29 cellular contexts compared by ENCODE assay signal in the genomic region with DNA sequence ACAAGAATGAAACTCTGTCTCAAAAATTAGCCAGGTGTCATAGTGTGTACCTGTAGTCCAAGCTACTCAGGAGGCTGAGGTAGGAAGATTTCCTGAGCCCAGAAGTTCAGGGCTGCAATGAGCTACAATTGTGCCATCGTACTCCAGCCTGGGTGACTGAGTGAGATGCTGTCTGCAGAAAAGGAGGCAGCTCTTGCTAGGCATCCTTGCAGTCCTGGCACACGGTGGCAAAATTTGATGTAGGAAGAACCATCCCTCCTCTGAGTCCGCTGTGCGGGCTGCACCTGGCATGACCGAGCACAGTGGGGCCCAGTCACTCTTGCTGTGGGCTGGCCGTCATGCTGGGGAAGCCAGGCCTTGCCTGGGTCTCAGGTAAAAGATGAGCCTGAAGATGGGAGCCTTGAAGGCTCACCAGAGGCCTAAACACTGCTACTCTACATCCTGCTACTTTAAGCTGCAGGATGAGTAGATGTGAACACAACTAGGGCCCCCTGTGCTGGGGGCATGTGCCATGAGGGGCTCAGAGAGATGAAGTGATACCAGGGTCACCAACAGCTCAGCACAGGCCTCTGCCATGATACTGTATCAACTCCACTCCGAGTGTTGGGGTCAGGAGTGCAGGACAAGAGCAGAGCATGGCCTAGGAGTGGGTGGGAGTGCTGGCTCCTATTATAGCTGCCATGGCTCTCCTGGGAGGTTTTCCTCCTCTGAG. TPM values are rescaled to one million over a fixed set of nuclear protein-coding genes. Genes with fewer than 3 reads are reported as not detected.
"Had no signal": no experiment of that assay in that cellular context is flagged by ENCODE, and none has a peak within 500 bp of the region (broad histone marks: within the 10 kb centered on the region; RNA-seq: fewer than 3 reads in every experiment).

No MANE protein-coding gene starts in this region.

- H3K4me3 Mint-ChIP-seq: activated CD4-positive, alpha-beta memory T cell treated with anti-CD3 and anti-CD28 coated beads, Interleukin-2, amount 10 ng/mL, durations not matched to agents 7 days and 5 days; activated CD4-positive, alpha-beta T cell treated with anti-CD3 and anti-CD28 coated beads, Interleukin-2, amount 10 ng/mL, durations not matched to agents 7 days and 5 days; activated naive CD4-positive, alpha-beta T cell treated with anti-CD3 and anti-CD28 coated beads, Interleukin-2, amount 10 ng/mL, durations not matched to agents 7 days and 5 days; activated naive CD8-positive, alpha-beta T cell treated with anti-CD3 and anti-CD28 coated beads for 36 hours; activated naive CD8-positive, alpha-beta T cell treated with anti-CD3 and anti-CD28 coated beads, Interleukin-2, amount 50 U/mL, for 24 hours; activated T-cell treated with anti-CD3 and anti-CD28 coated beads, Interleukin-2, amount 50 U/mL, for 24 hours; activated T-cell treated with anti-CD3 and anti-CD28 coated beads, Interleukin-2, amount 50 U/mL, for 72 hours; WTC11 had no signal

- ATAC-seq: activated naive CD8-positive, alpha-beta T cell treated with anti-CD3 and anti-CD28 coated beads, Interleukin-2, amount 50 U/mL, for 24 hours; activated T-cell treated with anti-CD3 and anti-CD28 coated beads, Interleukin-2, amount 50 U/mL, for 72 hours; body of pancreas; WTC11 had no signal

- DNase-seq: activated CD4-positive, alpha-beta memory T cell treated with anti-CD3 and anti-CD28 coated beads, Interleukin-2, amount 10 ng/mL, durations not matched to agents 7 days and 5 days; activated CD4-positive, alpha-beta T cell treated with anti-CD3 and anti-CD28 coated beads for 1 hour; activated CD4-positive, alpha-beta T cell treated with anti-CD3 and anti-CD28 coated beads for 4 hours; activated CD4-positive, alpha-beta T cell treated with anti-CD3 and anti-CD28 coated beads, Interleukin-2, amount 10 ng/mL, durations not matched to agents 7 days and 5 days; activated CD4-positive, alpha-beta T cell treated with anti-CD3 and anti-CD28 coated beads, Interleukin-2, amount 50 U/mL, for 4 hours; activated CD8-positive, alpha-beta memory T cell treated with anti-CD3 and anti-CD28 coated beads, Interleukin-2, amount 50 U/mL, for 48 hours; activated gamma-delta T cell; activated naive CD4-positive, alpha-beta T cell; activated naive CD4-positive, alpha-beta T cell treated with anti-CD3 and anti-CD28 coated beads, Interleukin-2, amount 10 ng/mL, durations not matched to agents 7 days and 5 days; activated naive CD8-positive, alpha-beta T cell treated with anti-CD3 and anti-CD28 coated beads for 36 hours; activated naive CD8-positive, alpha-beta T cell treated with anti-CD3 and anti-CD28 coated beads, Interleukin-2, amount 50 U/mL, for 24 hours; activated T-cell treated with anti-CD3 and anti-CD28 coated beads for 4 hours; activated T-cell treated with anti-CD3 and anti-CD28 coated beads, Interleukin-2, amount 50 U/mL, for 24 hours; activated T-cell treated with anti-CD3 and anti-CD28 coated beads, Interleukin-2, amount 50 U/mL, for 72 hours; adrenal gland; amygdala; aorta; body of pancreas; caudate nucleus; colonic mucosa; effector CD8-positive, alpha-beta T cell; foreskin fibroblast; glutamatergic neuron; T-helper 2 cell had no signal

- H3K4me1 ChIP-seq: adrenal gland, body of pancreas, colonic mucosa had no signal

- H3K9me3 Mint-ChIP-seq: activated CD4-positive, alpha-beta memory T cell treated with anti-CD3 and anti-CD28 coated beads, Interleukin-2, amount 10 ng/mL, durations not matched to agents 7 days and 5 days; activated CD4-positive, alpha-beta T cell treated with anti-CD3 and anti-CD28 coated beads, Interleukin-2, amount 10 ng/mL, durations not matched to agents 7 days and 5 days; activated naive CD4-positive, alpha-beta T cell treated with anti-CD3 and anti-CD28 coated beads, Interleukin-2, amount 10 ng/mL, durations not matched to agents 7 days and 5 days; activated naive CD8-positive, alpha-beta T cell treated with anti-CD3 and anti-CD28 coated beads for 36 hours; activated naive CD8-positive, alpha-beta T cell treated with anti-CD3 and anti-CD28 coated beads, Interleukin-2, amount 50 U/mL, for 24 hours; activated T-cell treated with anti-CD3 and anti-CD28 coated beads, Interleukin-2, amount 50 U/mL, for 24 hours; activated T-cell treated with anti-CD3 and anti-CD28 coated beads, Interleukin-2, amount 50 U/mL, for 72 hours; WTC11 had no signal

- FAIRE-seq: endometrium, endothelial cell of umbilical vein, frontal cortex had no signal

- H3K27ac ChIP-seq: adrenal gland, body of pancreas, colonic mucosa, epithelial cell of prostate had no signal

- H3K27me3 ChIP-seq: adrenal gland, body of pancreas, colonic mucosa had no signal

- H3K4me3 ChIP-seq: adrenal gland, body of pancreas, colonic mucosa had no signal

- H3K9me3 ChIP-seq: adrenal gland, body of pancreas, colonic mucosa had no signal

- H3K4me1 Mint-ChIP-seq: activated CD4-positive, alpha-beta memory T cell treated with anti-CD3 and anti-CD28 coated beads, Interleukin-2, amount 10 ng/mL, durations not matched to agents 7 days and 5 days; activated naive CD8-positive, alpha-beta T cell treated with anti-CD3 and anti-CD28 coated beads for 36 hours; activated naive CD8-positive, alpha-beta T cell treated with anti-CD3 and anti-CD28 coated beads, Interleukin-2, amount 50 U/mL, for 24 hours had no signal

- H3K27me3 Mint-ChIP-seq: activated CD4-positive, alpha-beta memory T cell treated with anti-CD3 and anti-CD28 coated beads, Interleukin-2, amount 10 ng/mL, durations not matched to agents 7 days and 5 days; activated CD4-positive, alpha-beta T cell treated with anti-CD3 and anti-CD28 coated beads, Interleukin-2, amount 10 ng/mL, durations not matched to agents 7 days and 5 days; activated naive CD4-positive, alpha-beta T cell treated with anti-CD3 and anti-CD28 coated beads, Interleukin-2, amount 10 ng/mL, durations not matched to agents 7 days and 5 days; activated naive CD8-positive, alpha-beta T cell treated with anti-CD3 and anti-CD28 coated beads for 36 hours; activated naive CD8-positive, alpha-beta T cell treated with anti-CD3 and anti-CD28 coated beads, Interleukin-2, amount 50 U/mL, for 24 hours; activated T-cell treated with anti-CD3 and anti-CD28 coated beads, Interleukin-2, amount 50 U/mL, for 24 hours had no signal

- H3K36me3 ChIP-seq: adrenal gland, colonic mucosa had no signal

- H3K27ac Mint-ChIP-seq: activated CD4-positive, alpha-beta memory T cell treated with anti-CD3 and anti-CD28 coated beads, Interleukin-2, amount 10 ng/mL, durations not matched to agents 7 days and 5 days; activated CD4-positive, alpha-beta T cell treated with anti-CD3 and anti-CD28 coated beads, Interleukin-2, amount 10 ng/mL, durations not matched to agents 7 days and 5 days; activated naive CD4-positive, alpha-beta T cell treated with anti-CD3 and anti-CD28 coated beads, Interleukin-2, amount 10 ng/mL, durations not matched to agents 7 days and 5 days; activated naive CD8-positive, alpha-beta T cell treated with anti-CD3 and anti-CD28 coated beads for 36 hours; activated naive CD8-positive, alpha-beta T cell treated with anti-CD3 and anti-CD28 coated beads, Interleukin-2, amount 50 U/mL, for 24 hours; activated T-cell treated with anti-CD3 and anti-CD28 coated beads, Interleukin-2, amount 50 U/mL, for 24 hours; activated T-cell treated with anti-CD3 and anti-CD28 coated beads, Interleukin-2, amount 50 U/mL, for 72 hours; WTC11 had no signal

RNA-seq across cellular contexts. Expression of a gene that starts 18.6 kb away (rescaled TPM):
- total RNA-seq: body of pancreas had no signal

RNA-seq across cellular contexts. Expression of a gene that starts 25.9 kb away (rescaled TPM):
- total RNA-seq: activated naive CD8-positive, alpha-beta T cell treated with anti-CD3 and anti-CD28 coated beads for 36 hours had no signal
